8 cellular contexts compared by ENCODE assay signal in genomic region chr19:58513694-58514563, GRCh38. TPM values are rescaled to one million over a fixed set of nuclear protein-coding genes. Genes with fewer than 3 reads are reported as not detected.
DNase-seq lines count a peak whose midpoint lies in the region; ATAC-seq and TF ChIP-seq lines count a peak whose summit lies in the region.

No MANE protein-coding gene starts in this region.

- H2BK5ac ChIP-seq in mesendoderm (ENCODE audit: low read length): peak overlapping the region; percentile 56

- ATAC-seq in GM19043 (IDR thresholded peaks at IDR 0.05; ENCODE audit: low read depth, unreplicated experiment): peak; percentile 59
- peak; percentile 60 for ATAC-seq in HG03469 (IDR thresholded peaks at IDR 0.05; ENCODE audit: unreplicated experiment)
- ATAC-seq in activated CD8-positive, alpha-beta memory T cell treated with anti-CD3 and anti-CD28 coated beads, Interleukin-2, amount 10 ng/mL, durations not matched to agents 7 days and 5 days: peak; percentile 94

- H3K4me1 Mint-ChIP-seq in activated CD8-positive, alpha-beta memory T cell treated with anti-CD3 and anti-CD28 coated beads, Interleukin-2, amount 10 ng/mL, durations not matched to agents 7 days and 5 days: peaks cover 48% of the 10 kb centered on the region

- peak overlapping the region; percentile 88 for H3K4me2 ChIP-seq in mesendoderm (ENCODE audit: low read length)

- no CpG with 5 or more reads among the region's 66 CpGs for WGBS in mesendoderm (ENCODE audit: extremely low coverage, insufficient coverage, low lambda C conversion rate)

- no peak overlapping the region for H3K18ac ChIP-seq in mesendoderm (ENCODE audit: low read length)

- no peak overlapping the region for H3K23ac ChIP-seq in mesendoderm (ENCODE audit: low read length)

- H3K27me3 ChIP-seq in endocrine pancreas (ENCODE audit: control insufficient read depth, insufficient read depth, low read length) (no peaks in the 10 kb centered on the region), mesendoderm (ENCODE audit: insufficient read depth, low read length, poor library complexity) (no peaks in the 10 kb centered on the region)

- CTCF ChIA-PET in activated CD8-positive, alpha-beta memory T cell treated with anti-CD3 and anti-CD28 coated beads, Interleukin-2, amount 10 ng/mL, durations not matched to agents 7 days and 5 days (lab: Charles Lee): interaction anchor here (0.6 to 3.5 kb wide), 33 partner anchors 9 to 355 kb away, joined by 3 to 41 read pairs (median 4); partner anchors contain the start of genes CHMP2A, MZF1, TRIM28 and ZNF132

- H3K79me2 ChIP-seq in mesendoderm (ENCODE audit: control insufficient read depth, insufficient read depth, low read length): peaks cover 18% of the 10 kb centered on the region

- no peaks in the 10 kb centered on the region for H3K9me3 ChIP-seq in endocrine pancreas (ENCODE audit: control insufficient read depth, low read length)

- H3K36me3 ChIP-seq in endocrine pancreas (ENCODE audit: control insufficient read depth, insufficient read depth, low read length) (no peaks in the 10 kb centered on the region), mesendoderm (ENCODE audit: control insufficient read depth, insufficient read depth, low read length) (peaks cover 5% of the 10 kb centered on the region)

- H4K5ac ChIP-seq in mesendoderm (ENCODE audit: low read length): peak overlapping the region; percentile 1

- H3K4me1 ChIP-seq in endocrine pancreas (ENCODE audit: control insufficient read depth, insufficient read depth, low read length) (no peaks in the 10 kb centered on the region), mesendoderm (ENCODE audit: control insufficient read depth, low read depth, low read length) (peaks cover 11% of the 10 kb centered on the region)

- TF ChIP-seq CTCF in AG10803 (conservative IDR thresholded peaks at IDR 0.05; ENCODE audit: low read length): peak; percentile 52

- peak overlapping the region; percentile 94 for H3K56ac ChIP-seq in mesendoderm (ENCODE audit: low read length)

- no peak overlapping the region for H2BK15ac ChIP-seq in mesendoderm (replicated peaks; ENCODE audit: low read depth)

- no peak overlapping the region for H2BK120ac ChIP-seq in mesendoderm (ENCODE audit: low read depth, low read length)

- H3K36me3 Mint-ChIP-seq in activated CD8-positive, alpha-beta memory T cell treated with anti-CD3 and anti-CD28 coated beads, Interleukin-2, amount 10 ng/mL, durations not matched to agents 7 days and 5 days: peaks cover 9% of the 10 kb centered on the region

- H3K9ac ChIP-seq in endocrine pancreas (ENCODE audit: control insufficient read depth, insufficient read depth, low read length) (peak overlapping the region; percentile 60), mesendoderm (ENCODE audit: low read length) (peak overlapping the region; percentile 92)

- peaks cover 21% of the 10 kb centered on the region for H3K79me1 ChIP-seq in mesendoderm (ENCODE audit: low read length)

- peak; percentile 84 for DNase-seq in AG10803 (ENCODE audit: low read depth)
- peak; percentile 95 for DNase-seq in NCI-H774 (lab: John Stamatoyannopoulos, UW)
- DNase-seq in activated CD8-positive, alpha-beta memory T cell treated with anti-CD3 and anti-CD28 coated beads, Interleukin-2, amount 10 ng/mL, durations not matched to agents 7 days and 5 days: peak; percentile 97
- peak; percentile 96 for DNase-seq in mesendoderm
- DNase-seq in stimulated activated CD8-positive, alpha-beta memory T cell treated with anti-CD3 and anti-CD28 coated beads, Interleukin-12 subunit alpha, Interleukin-12 subunit beta, amount 100 ng/mL, for 4 hours (ENCODE audit: low read depth): peak; percentile 85

- peak overlapping the region; percentile 79 for H3K4me3 Mint-ChIP-seq in activated CD8-positive, alpha-beta memory T cell treated with anti-CD3 and anti-CD28 coated beads, Interleukin-2, amount 10 ng/mL, durations not matched to agents 7 days and 5 days

- peak overlapping the region; percentile 56 for H3K4me3 ChIP-seq in AG10803 (ENCODE audit: low read length)
- H3K4me3 ChIP-seq in endocrine pancreas (ENCODE audit: control insufficient read depth, insufficient read depth, low read length): no peak overlapping the region
- H3K4me3 ChIP-seq in mesendoderm (ENCODE audit: low read length): peak overlapping the region; percentile 47

- H3K27ac ChIP-seq in mesendoderm (ENCODE audit: low read depth, low read length): no peak overlapping the region

- no peak overlapping the region for H4K8ac ChIP-seq in mesendoderm (ENCODE audit: low read depth, low read length)

- peak overlapping the region; percentile 88 for H3K27ac Mint-ChIP-seq in activated CD8-positive, alpha-beta memory T cell treated with anti-CD3 and anti-CD28 coated beads, Interleukin-2, amount 10 ng/mL, durations not matched to agents 7 days and 5 days

- H3K4ac ChIP-seq in mesendoderm (ENCODE audit: low read depth, low read length): peak overlapping the region; percentile 28

- peak overlapping the region; percentile 99 for H2AK5ac ChIP-seq in mesendoderm (ENCODE audit: low read length)

- H3K27me3 Mint-ChIP-seq in activated CD8-positive, alpha-beta memory T cell treated with anti-CD3 and anti-CD28 coated beads, Interleukin-2, amount 10 ng/mL, durations not matched to agents 7 days and 5 days: no peaks in the 10 kb centered on the region

- H3K9me3 Mint-ChIP-seq in activated CD8-positive, alpha-beta memory T cell treated with anti-CD3 and anti-CD28 coated beads, Interleukin-2, amount 10 ng/mL, durations not matched to agents 7 days and 5 days (ENCODE audit: low read depth): no peaks in the 10 kb centered on the region

RNA-seq across cellular contexts. Expression of gene SLC27A5, which starts 2.1 kb away (rescaled TPM):
- 10 to 100 TPM; 22.9 to 23.6 TPM for total RNA-seq in activated CD8-positive, alpha-beta memory T cell treated with anti-CD3 and anti-CD28 coated beads, Interleukin-2, amount 10 ng/mL, durations not matched to agents 7 days and 5 days
- polyA plus RNA-seq in mesendoderm (2013, experiment 1 of 2): 18.3 TPM
- polyA plus RNA-seq in mesendoderm (2013, experiment 2 of 2): 16.9 TPM

RNA-seq across cellular contexts. Expression of gene ZBTB45, which starts 5.7 kb away (rescaled TPM):
- total RNA-seq in activated CD8-positive, alpha-beta memory T cell treated with anti-CD3 and anti-CD28 coated beads, Interleukin-2, amount 10 ng/mL, durations not matched to agents 7 days and 5 days: 10 to 100 TPM; 15.1 to 16.9 TPM
- polyA plus RNA-seq in mesendoderm (2013, experiment 1 of 2): 13.0 TPM
- polyA plus RNA-seq in mesendoderm (2013, experiment 2 of 2): 12.6 TPM

RNA-seq across cellular contexts. Expression of gene TRIM28, which starts 29.9 kb away (rescaled TPM):
- total RNA-seq in activated CD8-positive, alpha-beta memory T cell treated with anti-CD3 and anti-CD28 coated beads, Interleukin-2, amount 10 ng/mL, durations not matched to agents 7 days and 5 days: 100 to 1,000 TPM; 488 to 571 TPM
- 1,044 TPM for polyA plus RNA-seq in mesendoderm (2013, experiment 1 of 2)
- 1,033 TPM for polyA plus RNA-seq in mesendoderm (2013, experiment 2 of 2)

RNA-seq across cellular contexts. Expression of gene ZNF446, which starts 37.8 kb away (rescaled TPM):
- 1 to 10 TPM; 5.9 to 7.4 TPM for total RNA-seq in activated CD8-positive, alpha-beta memory T cell treated with anti-CD3 and anti-CD28 coated beads, Interleukin-2, amount 10 ng/mL, durations not matched to agents 7 days and 5 days
- polyA plus RNA-seq in mesendoderm (2013, experiment 1 of 2): 1.8 TPM
- polyA plus RNA-seq in mesendoderm (2013, experiment 2 of 2): 1.8 TPM

RNA-seq across cellular contexts. Expression of gene CHMP2A, which starts 41.0 kb away (rescaled TPM):
- total RNA-seq in activated CD8-positive, alpha-beta memory T cell treated with anti-CD3 and anti-CD28 coated beads, Interleukin-2, amount 10 ng/mL, durations not matched to agents 7 days and 5 days: 100 to 1,000 TPM in 1 of 2 experiments, 10 to 100 TPM in 1; 96.4 to 108 TPM
- 60.0 TPM for polyA plus RNA-seq in mesendoderm (2013, experiment 1 of 2)
- polyA plus RNA-seq in mesendoderm (2013, experiment 2 of 2): 58.5 TPM
